In the genomic region with DNA sequence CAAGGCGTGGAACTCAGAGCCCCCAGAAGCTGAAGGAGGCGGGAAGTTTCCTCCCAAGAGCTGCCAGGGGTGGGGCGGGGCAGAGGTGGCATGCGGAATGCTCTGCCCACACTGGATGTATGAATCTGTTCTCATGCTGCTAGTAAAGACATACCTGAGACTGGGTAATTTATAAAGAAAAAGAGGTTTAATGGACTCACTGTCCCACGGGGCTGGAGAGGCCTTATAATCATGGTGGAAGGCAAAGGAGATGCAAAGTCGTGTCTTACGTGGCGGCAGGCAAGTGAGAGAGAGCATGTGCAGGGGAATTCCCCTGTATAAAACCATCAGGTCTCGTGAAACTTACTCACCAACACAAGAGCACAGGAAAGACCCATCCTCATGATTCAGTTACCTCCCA, we compare ENCODE assay signal across 15 cellular contexts. TPM values are rescaled to one million over a fixed set of nuclear protein-coding genes. Genes with fewer than 3 reads are reported as not detected.
A peak's percentile ranks its signal among the peaks of the same experiment; 100 is the strongest.
DNase-seq lines count a peak whose midpoint lies in the region; ATAC-seq, FAIRE-seq and TF ChIP-seq lines count a peak whose summit lies in the region.
"Had no signal": no experiment of that assay in that cellular context is flagged by ENCODE, and none has a peak within 500 bp of the region (broad histone marks: within the 10 kb centered on the region; RNA-seq: fewer than 3 reads in every experiment).

No MANE protein-coding gene starts in this region.

- no peak for TF ChIP-seq CTCF in GM12864 (IDR thresholded peaks at IDR 0.05; ENCODE audit: low read depth, low read length, missing control alignments)
- TF ChIP-seq CTCF in bronchial epithelial cell (IDR thresholded peaks at IDR 0.05; ENCODE audit: insufficient read depth, low read length, severe bottlenecking), result no peak
- no peak for TF ChIP-seq CTCF in PC-3 (conservative IDR thresholded peaks at IDR 0.05; ENCODE audit: low read depth, low read length)

- ATAC-seq in GM19463 (IDR thresholded peaks at IDR 0.05; ENCODE audit: unreplicated experiment) (no peak), PC-3 (no peak)
- ATAC-seq: GM23338, left colon had no signal

- H4K20me1 ChIP-seq in PC-3 (ENCODE audit: low read length), result no peaks in the 10 kb centered on the region

- H3K27me3 ChIP-seq in bronchial epithelial cell (ENCODE audit: control insufficient read depth, insufficient read depth, low read length), result peaks cover 2% of the 10 kb centered on the region
- H3K27me3 ChIP-seq in PC-3 (ENCODE audit: low read length), result no peaks in the 10 kb centered on the region

- H2AFZ ChIP-seq in PC-3 (ENCODE audit: low read length), result no peak overlapping the region
- H2AFZ ChIP-seq: GM23338 had no signal

- CTCF ChIA-PET in PC-3 (lab: Charles Lee), result no interaction called here

- no peak overlapping the region for H3K27ac ChIP-seq in PC-3 (ENCODE audit: low read length)

- H3F3A ChIP-seq in PC-3 (ENCODE audit: low read length, unreplicated experiment), result no peaks in the 10 kb centered on the region

- H3K36me3 ChIP-seq in bronchial epithelial cell (ENCODE audit: control insufficient read depth, insufficient read depth, low read length) (no peaks in the 10 kb centered on the region), PC-3 (ENCODE audit: low read depth, low read length) (no peaks in the 10 kb centered on the region)

- DNase-seq in GM12864 (ENCODE audit: low read depth) (peak; percentile 10), HT-29 (ENCODE audit: low spot score) (peak; percentile 9), bronchial epithelial cell (ENCODE audit: low read depth) (peak; percentile 12), AG08395 (ENCODE audit: low spot score) (no peak), PC-3 (no peak)
- peak; percentile 19 to 27 for DNase-seq in stimulated activated CD4-positive, alpha-beta T cell treated with anti-CD3 and anti-CD28 coated beads, Interleukin-1b, Interleukin-23, amount 100 ng/mL, for 4 hours (ENCODE audit: low read depth in 2 of 2)
- DNase-seq: activated gamma-delta T cell treated with Interleukin-2 at 50 U/mL for 16 hours; central memory CD4-positive, alpha-beta T cell; NCI-H187; NCI-H774; substantia nigra had no signal

- H3K4me1 ChIP-seq in PC-3 (ENCODE audit: insufficient read depth, low read length), result peaks cover 12% of the 10 kb centered on the region

- BruUV-seq in PC-3 (replicated peaks; lab: Mats Ljungman, UMichigan), result no TSS peak

- no peaks in the 10 kb centered on the region for H3K9me2 ChIP-seq in PC-3 (replicated peaks; ENCODE audit: low read length)

- H3K9ac ChIP-seq in PC-3 (ENCODE audit: low read length), result no peak overlapping the region

- peak; percentile 18 for FAIRE-seq in bronchial epithelial cell (lab: Jason Lieb, UNC)
- FAIRE-seq: TTC549 had no signal

- no peak overlapping the region for H3K4me2 ChIP-seq in PC-3 (ENCODE audit: low read length)
- H3K4me2 ChIP-seq: GM23338 had no signal

- POLR2A ChIA-PET in PC-3 (lab: Charles Lee; ENCODE audit: unreplicated experiment), result no interaction called here

- H3K4me3 ChIP-seq in GM12864 (ENCODE audit: low read depth, low read length), result no peak overlapping the region
- H3K4me3 ChIP-seq in bronchial epithelial cell (ENCODE audit: low read depth, low read length), result no peak overlapping the region
- no peak overlapping the region for H3K4me3 ChIP-seq in PC-3 (ENCODE audit: low read length)
- H3K4me3 ChIP-seq: GM23338 had no signal

- H3K9me3 ChIP-seq in PC-3 (ENCODE audit: low read length), result no peaks in the 10 kb centered on the region

- intact Hi-C loops in PC-3 (cut with micrococcal nuclease), result no loop called here

- H3K79me2 ChIP-seq in PC-3 (ENCODE audit: low read length), result no peaks in the 10 kb centered on the region

RNA-seq across cellular contexts. Expression of gene SMIM38, which starts 57.6 kb away (rescaled TPM):
- not detected in 2 replicates for total RNA-seq in HT-29 (2014; rRNA removed; shearing (Covaris generic))
- total RNA-seq in bronchial epithelial cell, result 0.26 and 0.38 TPM in 2 replicates
- total RNA-seq in PC-3 (2014; rRNA removed), result 0.04 and 0.17 TPM in 2 replicates

Comparison
In these comparisons a context has a peak if more than half of its experiments do, and no peak if none do; other contexts are left out.
1. DNase-seq: peak in GM12864 (single experiment), HT-29 (single experiment), bronchial epithelial cell (single experiment) and stimulated activated CD4-positive, alpha-beta T cell treated with anti-CD3 and anti-CD28 coated beads, Interleukin-1b, Interleukin-23, amount 100 ng/mL, for 4 hours (2 of 2); none in AG08395 (single experiment) and PC-3 (single experiment).